ENCODE assay signal across 28 cellular contexts in genomic region chr20:47940101-47940813, GRCh38.
"Had no signal": no experiment of that assay in that cellular context is flagged by ENCODE, and none has a peak within 500 bp of the region (broad histone marks: within the 10 kb centered on the region; RNA-seq: fewer than 3 reads in every experiment).

No MANE protein-coding gene starts in this region.

- DNase-seq: effector CD8-positive, alpha-beta T cell; effector memory CD8-positive, alpha-beta T cell; endodermal cell; erythroblast; esophagus squamous epithelium; foreskin fibroblast; foreskin melanocyte; gastrocnemius medialis; glutamatergic neuron; head of caudate nucleus; heart right ventricle; hippocampal formation; kidney; kidney glomerular epithelial cell; left colon; left lung; left ventricle myocardium superior; lower lobe of right lung; mesenchymal stem cell; mucosa of descending colon had no signal

- H3K4me1 ChIP-seq: esophagus squamous epithelium, gastrocnemius medialis, heart right ventricle, left lung, lower lobe of right lung had no signal

- ATAC-seq: effector memory CD8-positive, alpha-beta T cell; esophagus mucosa; gastrocnemius medialis; heart right ventricle; left colon; left lung; left ventricle myocardium superior; lower lobe of right lung; mucosa of descending colon had no signal

- H3K27ac ChIP-seq: coronary artery, epithelial cell of prostate, esophagus squamous epithelium, gastrocnemius medialis, heart right ventricle, left lung, lower lobe of right lung had no signal

- H3K9me3 ChIP-seq: esophagus squamous epithelium, gastrocnemius medialis, heart right ventricle, left lung, lower lobe of right lung, mucosa of descending colon had no signal

- H3K4me3 ChIP-seq: coronary artery, esophagus squamous epithelium, gastrocnemius medialis, heart right ventricle, left lung, lower lobe of right lung, mucosa of descending colon had no signal

- H3K9me3 Mint-ChIP-seq: dendritic cell treated with granulocyte-macrophage colony-stimulating factor and Interleukin-4, amounts not matched to agents 40 ng/mL and 50 ng/mL, for 4 days; effector memory CD8-positive, alpha-beta T cell; endodermal cell; mesothelial cell of epicardium had no signal

- H3K36me3 Mint-ChIP-seq: mesothelial cell of epicardium had no signal

- FAIRE-seq: colon, endometrium, islet of Langerhans, kidney had no signal

- H3K4me3 Mint-ChIP-seq: dendritic cell treated with granulocyte-macrophage colony-stimulating factor and Interleukin-4, amounts not matched to agents 40 ng/mL and 50 ng/mL, for 4 days; effector memory CD8-positive, alpha-beta T cell; endodermal cell; mesothelial cell of epicardium had no signal

- H3K27ac Mint-ChIP-seq: dendritic cell treated with granulocyte-macrophage colony-stimulating factor and Interleukin-4, amounts not matched to agents 40 ng/mL and 50 ng/mL, for 4 days; effector memory CD8-positive, alpha-beta T cell; endodermal cell; mesothelial cell of epicardium had no signal

- H3K36me3 ChIP-seq: esophagus squamous epithelium, gastrocnemius medialis, heart right ventricle, left lung, lower lobe of right lung had no signal
